ENCODE assay signal across 8 cellular contexts in genomic region chr9:34178698-34179527, GRCh38. TPM values are rescaled to one million over a fixed set of nuclear protein-coding genes. Genes with fewer than 3 reads are reported as not detected.
DNase-seq lines count a peak whose midpoint lies in the region; ATAC-seq and TF ChIP-seq lines count a peak whose summit lies in the region.

UBAP1 (plus strand) TSS chr9:34179043; CDS start chr9:34220915, 41,872 bp downstream.

- H3K36me3 ChIP-seq in PC-3 (ENCODE audit: low read depth, low read length): peaks cover 2% of the 10 kb centered on the region; the same call in 1 of the 2 replicates
- no peaks in the 10 kb centered on the region for H3K36me3 ChIP-seq in mucosa of rectum (ENCODE audit: control insufficient read depth in 2 of 2, insufficient read depth in 2 of 2, low read length in 2 of 2)

- H3K9me3 ChIP-seq in PC-3 (ENCODE audit: low read length) (no peaks in the 10 kb centered on the region), mucosa of rectum (ENCODE audit: control insufficient read depth in 2 of 2, low read length in 2 of 2) (no peaks in the 10 kb centered on the region)

- TF ChIP-seq POLR2A in erythroblast (IDR thresholded peaks at IDR 0.05; ENCODE audit: low read length): peak; percentile 99

- intact Hi-C loops in PC-3 (cut with micrococcal nuclease): loop anchor here (5.0 kb wide), 1 partner anchor 52 kb away; the partner anchor contains the start of gene DCAF12

- peak within 1 kb of the TSS; percentile 95 for H3K4me2 ChIP-seq in PC-3 (ENCODE audit: low read length)

- POLR2A ChIA-PET in PC-3 (lab: Charles Lee; ENCODE audit: unreplicated experiment): interaction anchor here (0.5 to 0.7 kb wide), 3 partner anchors 28 to 131 kb away, joined by 3 to 6 read pairs (median 4); no protein-coding TSS in a partner anchor

- ATAC-seq in GM21576 (IDR thresholded peaks at IDR 0.05; ENCODE audit: unreplicated experiment) (peak; percentile 98), PC-3 (peak; percentile 96)

- peak within 1 kb of the TSS; percentile 94 for H2AFZ ChIP-seq in PC-3 (ENCODE audit: low read length)

- DNase-seq in DMS114 treated with DMSO at 0.1 percent for 48 hours (lab: John Stamatoyannopoulos, UW; ENCODE audit: unreplicated experiment): peak; percentile 92
- peak; percentile 94 for DNase-seq in PC-3
- peak; percentile 93 for DNase-seq in activated T-cell treated with anti-CD3 and anti-CD28 coated beads, Interleukin-2, amount 50 U/mL, for 1 hour
- DNase-seq in erythroblast (lab: John Stamatoyannopoulos, UW): peak; percentile 99
- peak; percentile 97 for DNase-seq in stimulated activated CD8-positive, alpha-beta memory T cell treated with anti-CD3 and anti-CD28 coated beads, Interleukin-4, amount 100 ng/mL, for 48 hours

- H3K4me1 ChIP-seq in PC-3 (ENCODE audit: insufficient read depth, low read length) (peaks cover 8% of the 10 kb centered on the region; the same call in 1 of the 2 replicates), mucosa of rectum (ENCODE audit: control insufficient read depth in 2 of 2, insufficient read depth in 2 of 2, low read length in 2 of 2) (peaks cover 3 to 4% of the 10 kb centered on the region in 2 donors)

- CTCF ChIA-PET in PC-3 (lab: Charles Lee): interaction anchor here (1.0 kb wide), 1 partner anchor 75 kb away, joined by 4 read pairs; no protein-coding TSS in a partner anchor

- H3K9me2 ChIP-seq in PC-3 (replicated peaks; ENCODE audit: low read length): no peaks in the 10 kb centered on the region

- H3K9ac ChIP-seq in PC-3 (ENCODE audit: low read length): peak within 1 kb of the TSS; percentile 89
- H3K9ac ChIP-seq in mucosa of rectum (ENCODE audit: low read depth in 1 of 2, low read length in 2 of 2): peak within 1 kb of the TSS; percentile 83 to 98

- BruUV-seq in PC-3 (replicated peaks; lab: Mats Ljungman, UMichigan): no TSS peak

- no peak for TF ChIP-seq CTCF in PC-3 (conservative IDR thresholded peaks at IDR 0.05; ENCODE audit: low read depth, low read length)

- H3K4me3 ChIP-seq in PC-3 (ENCODE audit: low read length) (peak within 1 kb of the TSS; percentile 99), mucosa of rectum (ENCODE audit: low read length in 2 of 2) (peak within 1 kb of the TSS; percentile 97 to 99)

- H3K79me2 ChIP-seq in PC-3 (ENCODE audit: low read length): peaks cover 57% of the 10 kb centered on the region

- no peak for TF ChIP-seq RAD21 in Ishikawa (IDR thresholded peaks at IDR 0.05; ENCODE audit: low read depth)

- TF ChIP-seq EP300 in Ishikawa (IDR thresholded peaks at IDR 0.05; ENCODE audit: borderline replicate concordance): no peak; the same call in 1 of the 2 replicates

- H3K27ac ChIP-seq in PC-3 (ENCODE audit: low read length): peak within 1 kb of the TSS; percentile 73
- peak within 1 kb of the TSS; percentile 92 to 93 for H3K27ac ChIP-seq in mucosa of rectum (ENCODE audit: low read depth in 2 of 2, low read length in 2 of 2)

- H3K27me3 ChIP-seq in PC-3 (ENCODE audit: low read length): no peaks in the 10 kb centered on the region
- no peaks in the 10 kb centered on the region for H3K27me3 ChIP-seq in mucosa of rectum (ENCODE audit: control insufficient read depth in 2 of 2, insufficient read depth in 2 of 2, low read length in 2 of 2)

- no peaks in the 10 kb centered on the region for H3F3A ChIP-seq in PC-3 (ENCODE audit: low read length, unreplicated experiment)

- 0 out of 2 replicates have a peak, but pooled peaks cover 5% of the 10 kb centered on the region for H4K20me1 ChIP-seq in PC-3 (ENCODE audit: low read length)

TF ChIP-seq in Ishikawa, 13 proteins besides CTCF, POLR2A, EP300 and RAD21:
- 0 out of 2 replicates have a peak, but pooled peaks have one; percentile 17 for TF ChIP-seq EGR1 (IDR thresholded peaks at IDR 0.05)
- TF ChIP-seq YY1 (IDR thresholded peaks at IDR 0.05; ENCODE audit: low read depth): peak; percentile 96
- TF ChIP-seq REST (IDR thresholded peaks at IDR 0.05; ENCODE audit: low read depth): no peak
- TF ChIP-seq TEAD4 (IDR thresholded peaks at IDR 0.05): no peak
- no peak for TF ChIP-seq USF1 (IDR thresholded peaks at IDR 0.05)
- TF ChIP-seq, protein P1, sequence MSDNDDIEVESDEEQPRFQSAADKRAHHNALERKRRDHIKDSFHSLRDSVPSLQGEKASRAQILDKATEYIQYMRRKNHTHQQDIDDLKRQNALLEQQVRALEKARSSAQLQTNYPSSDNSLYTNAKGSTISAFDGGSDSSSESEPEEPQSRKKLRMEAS (IDR thresholded peaks at IDR 0.05): no peak
- no peak for TF ChIP-seq CEBPB (IDR thresholded peaks at IDR 0.05)
- peak; percentile 93 for TF ChIP-seq TAF1 (IDR thresholded peaks at IDR 0.05; ENCODE audit: low read depth)
- TF ChIP-seq ZBTB7A (IDR thresholded peaks at IDR 0.05; ENCODE audit: low read depth): peak; percentile 59
- peak; percentile 83 for TF ChIP-seq CREB1 (IDR thresholded peaks at IDR 0.05; ENCODE audit: low read depth)
TF ChIP-seq in Ishikawa: peak in this region for 5.

RNA-seq across cellular contexts. Expression of gene UBAP1, which starts in this region (rescaled TPM):
- 15.2 and 16.5 TPM in 2 replicates for total RNA-seq in PC-3 (2014; rRNA removed)

Comparison
In these comparisons a context has a peak if more than half of its experiments do, and no peak if none do; other contexts are left out.
1. Peak in every context shown above with its lines: DNase-seq, ATAC-seq, H3K4me3 ChIP-seq and H3K27ac ChIP-seq.